Comparison of ENCODE assay signal across 20 cellular contexts in the genomic region with DNA sequence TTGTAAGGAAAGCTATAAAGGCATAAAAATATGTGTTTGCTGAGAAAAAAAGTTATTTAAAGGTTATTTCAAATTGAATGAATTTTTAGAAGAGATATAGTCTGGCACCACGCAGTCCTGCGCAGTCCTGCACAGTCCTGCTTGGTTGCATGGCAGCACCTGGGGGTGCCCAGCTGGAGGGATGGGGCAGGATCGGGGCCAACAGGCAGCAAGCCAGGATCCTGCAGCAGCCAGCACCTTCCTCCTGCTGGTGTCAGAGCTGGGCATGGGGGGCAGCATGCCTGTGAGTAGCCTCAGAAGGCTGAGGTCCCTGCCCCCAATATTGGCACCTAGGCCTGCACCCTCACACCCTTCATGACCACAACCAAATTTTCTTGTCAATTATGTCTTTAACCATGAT.
"Had no signal": no experiment of that assay in that cellular context is flagged by ENCODE, and none has a peak within 500 bp of the region (broad histone marks: within the 10 kb centered on the region; RNA-seq: fewer than 3 reads in every experiment).

No MANE protein-coding gene starts in this region.

- DNase-seq: activated CD4-positive, alpha-beta T cell treated with anti-CD3 and anti-CD28 coated beads for 4 hours; activated CD8-positive, alpha-beta T cell treated with anti-CD3 and anti-CD28 coated beads for 36 hours; activated effector memory CD4-positive, alpha-beta T cell treated with Interleukin-2 at 50 U/mL for 16 hours; activated T-cell treated with anti-CD3 and anti-CD28 coated beads, Interleukin-2, amount 50 U/mL, for 4 hours; amniotic stem cell; head of caudate nucleus; occipital lobe; right lobe of liver had no signal

- H3K9me3 Mint-ChIP-seq: activated CD8-positive, alpha-beta T cell treated with anti-CD3 and anti-CD28 coated beads for 36 hours; activated T-cell treated with anti-CD3 and anti-CD28 coated beads, Interleukin-2, amount 50 U/mL, for 4 hours; dendritic cell treated with granulocyte-macrophage colony-stimulating factor and Interleukin-4, amounts not matched to agents 40 ng/mL and 50 ng/mL, for 4 days; memory B cell; nephron; stimulated activated naive CD8-positive, alpha-beta T cell treated with anti-CD3 and anti-CD28 coated beads, Interleukin-15, Interleukin-2, amounts not matched to agents 100 ng/mL and 50 ng/mL, for 24 hours; type B pancreatic cell; WTC11 had no signal

- H3K27me3 Mint-ChIP-seq: activated CD8-positive, alpha-beta T cell treated with anti-CD3 and anti-CD28 coated beads for 36 hours; activated naive CD8-positive, alpha-beta T cell; dendritic cell treated with granulocyte-macrophage colony-stimulating factor and Interleukin-4, amounts not matched to agents 40 ng/mL and 50 ng/mL, for 4 days; memory B cell; stimulated activated naive CD8-positive, alpha-beta T cell treated with anti-CD3 and anti-CD28 coated beads, Interleukin-15, Interleukin-2, amounts not matched to agents 100 ng/mL and 50 ng/mL, for 24 hours; type B pancreatic cell had no signal

- H3K27ac Mint-ChIP-seq: activated CD8-positive, alpha-beta T cell treated with anti-CD3 and anti-CD28 coated beads for 36 hours; dendritic cell treated with granulocyte-macrophage colony-stimulating factor and Interleukin-4, amounts not matched to agents 40 ng/mL and 50 ng/mL, for 4 days; memory B cell; nephron; type B pancreatic cell; WTC11 had no signal

- H3K27me3 ChIP-seq: right lobe of liver, suprapubic skin had no signal

- H3K4me3 Mint-ChIP-seq: activated CD8-positive, alpha-beta T cell treated with anti-CD3 and anti-CD28 coated beads for 36 hours; activated naive CD8-positive, alpha-beta T cell; activated T-cell treated with anti-CD3 and anti-CD28 coated beads, Interleukin-2, amount 50 U/mL, for 4 hours; dendritic cell treated with granulocyte-macrophage colony-stimulating factor and Interleukin-4, amounts not matched to agents 40 ng/mL and 50 ng/mL, for 4 days; memory B cell; nephron; stimulated activated naive CD8-positive, alpha-beta T cell treated with anti-CD3 and anti-CD28 coated beads, Interleukin-15, Interleukin-2, amounts not matched to agents 100 ng/mL and 50 ng/mL, for 24 hours; type B pancreatic cell; WTC11 had no signal

- H3K9me3 ChIP-seq: right lobe of liver, suprapubic skin had no signal

- H3K36me3 ChIP-seq: right lobe of liver, suprapubic skin had no signal

- H3K4me3 ChIP-seq: right lobe of liver, smooth muscle cell, suprapubic skin had no signal

- H3K36me3 Mint-ChIP-seq: type B pancreatic cell, WTC11 had no signal

- H3K4me2 ChIP-seq: smooth muscle cell had no signal

- FAIRE-seq: frontal cortex, TTC549 had no signal

- H3K27ac ChIP-seq: epithelial cell of prostate, right lobe of liver, suprapubic skin had no signal
